1 cellular context compared by ENCODE assay signal in the genomic region with DNA sequence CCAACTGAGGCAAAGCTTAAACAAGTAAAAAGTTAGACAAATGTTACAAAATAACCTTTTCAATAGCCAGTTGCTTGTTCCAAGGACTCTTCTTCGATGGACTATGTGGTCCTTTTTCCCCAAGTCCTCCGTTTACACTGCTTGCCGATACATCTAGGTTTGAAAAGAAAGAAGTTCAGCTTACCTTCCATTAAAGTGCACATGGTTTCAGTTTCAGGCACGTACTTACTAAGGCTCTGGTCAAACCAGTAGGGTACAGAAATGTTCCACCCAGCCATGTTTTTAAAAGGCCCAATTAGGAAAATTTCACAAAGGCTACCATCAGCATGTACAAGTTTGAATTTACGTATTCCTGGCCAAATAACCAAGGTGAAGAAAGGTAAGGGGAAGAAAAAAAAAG.
A peak's percentile ranks its signal among the peaks of the same experiment; 100 is the strongest.
TF ChIP-seq lines count a peak whose summit lies in the region.

No MANE protein-coding gene starts in this region.

TF ChIP-seq in GM12878, 131 proteins besides CTCF, POLR2A, EP300 and RAD21 (continued from another document and continues in another):
- TF ChIP-seq, protein P1, sequence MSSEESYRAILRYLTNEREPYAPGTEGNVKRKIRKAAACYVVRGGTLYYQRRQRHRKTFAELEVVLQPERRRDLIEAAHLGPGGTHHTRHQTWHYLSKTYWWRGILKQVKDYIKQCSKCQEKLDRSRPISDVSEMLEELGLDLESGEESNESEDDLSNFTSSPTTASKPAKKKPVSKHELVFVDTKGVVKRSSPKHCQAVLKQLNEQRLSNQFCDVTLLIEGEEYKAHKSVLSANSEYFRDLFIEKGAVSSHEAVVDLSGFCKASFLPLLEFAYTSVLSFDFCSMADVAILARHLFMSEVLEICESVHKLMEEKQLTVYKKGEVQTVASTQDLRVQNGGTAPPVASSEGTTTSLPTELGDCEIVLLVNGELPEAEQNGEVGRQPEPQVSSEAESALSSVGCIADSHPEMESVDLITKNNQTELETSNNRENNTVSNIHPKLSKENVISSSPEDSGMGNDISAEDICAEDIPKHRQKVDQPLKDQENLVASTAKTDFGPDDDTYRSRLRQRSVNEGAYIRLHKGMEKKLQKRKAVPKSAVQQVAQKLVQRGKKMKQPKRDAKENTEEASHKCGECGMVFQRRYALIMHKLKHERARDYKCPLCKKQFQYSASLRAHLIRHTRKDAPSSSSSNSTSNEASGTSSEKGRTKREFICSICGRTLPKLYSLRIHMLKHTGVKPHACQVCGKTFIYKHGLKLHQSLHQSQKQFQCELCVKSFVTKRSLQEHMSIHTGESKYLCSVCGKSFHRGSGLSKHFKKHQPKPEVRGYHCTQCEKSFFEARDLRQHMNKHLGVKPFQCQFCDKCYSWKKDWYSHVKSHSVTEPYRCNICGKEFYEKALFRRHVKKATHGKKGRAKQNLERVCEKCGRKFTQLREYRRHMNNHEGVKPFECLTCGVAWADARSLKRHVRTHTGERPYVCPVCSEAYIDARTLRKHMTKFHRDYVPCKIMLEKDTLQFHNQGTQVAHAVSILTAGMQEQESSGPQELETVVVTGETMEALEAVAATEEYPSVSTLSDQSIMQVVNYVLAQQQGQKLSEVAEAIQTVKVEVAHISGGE (CRISPR knock-in tag; IDR thresholded peaks at IDR 0.05) = no peak
- TF ChIP-seq NFIC (IDR thresholded peaks at IDR 0.05; ENCODE audit: low read depth, low read length) (0 out of 2 replicates have a peak, but pooled peaks have one; percentile 3), NRF1 (conservative IDR thresholded peaks at IDR 0.05; ENCODE audit: low read depth, low read length) (no peak), POU2F2 (IDR thresholded peaks at IDR 0.05; ENCODE audit: borderline replicate concordance, low read depth, low read length) (no peak), YBX1 (IDR thresholded peaks at IDR 0.05) (0 out of 2 replicates have a peak, but pooled peaks have one; percentile 23), SP1 (IDR thresholded peaks at IDR 0.05; ENCODE audit: low read depth, low read length) (no peak), HCFC1 (IDR thresholded peaks at IDR 0.05; ENCODE audit: low read length) (no peak), IKZF1 (conservative IDR thresholded peaks at IDR 0.05) (no peak), EED (IDR thresholded peaks at IDR 0.05; ENCODE audit: low read depth) (no peak), SUZ12 (IDR thresholded peaks at IDR 0.05; ENCODE audit: unreplicated experiment) (no peak), RB1 (IDR thresholded peaks at IDR 0.05; ENCODE audit: borderline replicate concordance) (no peak), NR2C2 (IDR thresholded peaks at IDR 0.05; ENCODE audit: borderline replicate concordance, control insufficient read depth, insufficient read length, low read depth) (no peak), FOXK2 (IDR thresholded peaks at IDR 0.05) (no peak), DPF2 (IDR thresholded peaks at IDR 0.05) (no peak), NBN (IDR thresholded peaks at IDR 0.05) (peak; percentile 26; the same call in 1 of the 2 replicates), MEF2B (IDR thresholded peaks at IDR 0.05; ENCODE audit: partially characterized antibody, poor library complexity, severe bottlenecking) (no peak), GATAD2B (conservative IDR thresholded peaks at IDR 0.05; ENCODE audit: low read depth) (no peak), NR2F1 (conservative IDR thresholded peaks at IDR 0.05) (no peak), NFYA (IDR thresholded peaks at IDR 0.05; ENCODE audit: borderline replicate concordance, low read depth, low read length) (no peak), TCF3 (IDR thresholded peaks at IDR 0.05; ENCODE audit: borderline replicate concordance, insufficient read depth, low read depth, low read length) (no peak), RCOR1 (conservative IDR thresholded peaks at IDR 0.05; ENCODE audit: low read depth, low read length) (no peak), ZBED1 (IDR thresholded peaks at IDR 0.05; ENCODE audit: borderline replicate concordance) (no peak), SUPT20H (IDR thresholded peaks at IDR 0.05; ENCODE audit: borderline replicate concordance, control insufficient read depth, low read depth, low read length) (no peak), ZNF622 (IDR thresholded peaks at IDR 0.05) (no peak), IKZF2 (IDR thresholded peaks at IDR 0.05) (no peak), CEBPB (IDR thresholded peaks at IDR 0.05; ENCODE audit: borderline replicate concordance in 1 of 2, low read depth in 2 of 2, low read length in 2 of 2) (no peak), MXI1 (IDR thresholded peaks at IDR 0.05; ENCODE audit: low read depth, low read length) (peak; percentile 99), JUND (IDR thresholded peaks at IDR 0.05; ENCODE audit: low read depth, low read length) (no peak), CHD1 (IDR thresholded peaks at IDR 0.05; ENCODE audit: low read depth, low read length) (0 out of 2 replicates have a peak, but pooled peaks have one; percentile 48), YY1 (IDR thresholded peaks at IDR 0.05; ENCODE audit: low read depth, low read length) (peak; percentile 77), TBL1XR1 (IDR thresholded peaks at IDR 0.05; ENCODE audit: low read depth, low read length) (no peak), EGR1 (IDR thresholded peaks at IDR 0.05; ENCODE audit: borderline replicate concordance in 1 of 2, low read depth in 2 of 2, low read length in 2 of 2) (no peak), TCF7 (IDR thresholded peaks at IDR 0.05; ENCODE audit: borderline replicate concordance) (no peak)
- TF ChIP-seq, protein P2, sequence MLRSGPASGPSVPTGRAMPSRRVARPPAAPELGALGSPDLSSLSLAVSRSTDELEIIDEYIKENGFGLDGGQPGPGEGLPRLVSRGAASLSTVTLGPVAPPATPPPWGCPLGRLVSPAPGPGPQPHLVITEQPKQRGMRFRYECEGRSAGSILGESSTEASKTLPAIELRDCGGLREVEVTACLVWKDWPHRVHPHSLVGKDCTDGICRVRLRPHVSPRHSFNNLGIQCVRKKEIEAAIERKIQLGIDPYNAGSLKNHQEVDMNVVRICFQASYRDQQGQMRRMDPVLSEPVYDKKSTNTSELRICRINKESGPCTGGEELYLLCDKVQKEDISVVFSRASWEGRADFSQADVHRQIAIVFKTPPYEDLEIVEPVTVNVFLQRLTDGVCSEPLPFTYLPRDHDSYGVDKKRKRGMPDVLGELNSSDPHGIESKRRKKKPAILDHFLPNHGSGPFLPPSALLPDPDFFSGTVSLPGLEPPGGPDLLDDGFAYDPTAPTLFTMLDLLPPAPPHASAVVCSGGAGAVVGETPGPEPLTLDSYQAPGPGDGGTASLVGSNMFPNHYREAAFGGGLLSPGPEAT (IDR thresholded peaks at IDR 0.05; ENCODE audit: low read depth) = no peak
- TF ChIP-seq, protein P3, sequence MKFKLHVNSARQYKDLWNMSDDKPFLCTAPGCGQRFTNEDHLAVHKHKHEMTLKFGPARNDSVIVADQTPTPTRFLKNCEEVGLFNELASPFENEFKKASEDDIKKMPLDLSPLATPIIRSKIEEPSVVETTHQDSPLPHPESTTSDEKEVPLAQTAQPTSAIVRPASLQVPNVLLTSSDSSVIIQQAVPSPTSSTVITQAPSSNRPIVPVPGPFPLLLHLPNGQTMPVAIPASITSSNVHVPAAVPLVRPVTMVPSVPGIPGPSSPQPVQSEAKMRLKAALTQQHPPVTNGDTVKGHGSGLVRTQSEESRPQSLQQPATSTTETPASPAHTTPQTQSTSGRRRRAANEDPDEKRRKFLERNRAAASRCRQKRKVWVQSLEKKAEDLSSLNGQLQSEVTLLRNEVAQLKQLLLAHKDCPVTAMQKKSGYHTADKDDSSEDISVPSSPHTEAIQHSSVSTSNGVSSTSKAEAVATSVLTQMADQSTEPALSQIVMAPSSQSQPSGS (IDR thresholded peaks at IDR 0.05; ENCODE audit: low read length) = no peak
- TF ChIP-seq, protein P4, sequence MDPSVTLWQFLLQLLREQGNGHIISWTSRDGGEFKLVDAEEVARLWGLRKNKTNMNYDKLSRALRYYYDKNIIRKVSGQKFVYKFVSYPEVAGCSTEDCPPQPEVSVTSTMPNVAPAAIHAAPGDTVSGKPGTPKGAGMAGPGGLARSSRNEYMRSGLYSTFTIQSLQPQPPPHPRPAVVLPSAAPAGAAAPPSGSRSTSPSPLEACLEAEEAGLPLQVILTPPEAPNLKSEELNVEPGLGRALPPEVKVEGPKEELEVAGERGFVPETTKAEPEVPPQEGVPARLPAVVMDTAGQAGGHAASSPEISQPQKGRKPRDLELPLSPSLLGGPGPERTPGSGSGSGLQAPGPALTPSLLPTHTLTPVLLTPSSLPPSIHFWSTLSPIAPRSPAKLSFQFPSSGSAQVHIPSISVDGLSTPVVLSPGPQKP (IDR thresholded peaks at IDR 0.05; ENCODE audit: low read depth, low read length) = 0 out of 2 replicates have a peak, but pooled peaks have one; percentile 42
- TF ChIP-seq, protein P5, sequence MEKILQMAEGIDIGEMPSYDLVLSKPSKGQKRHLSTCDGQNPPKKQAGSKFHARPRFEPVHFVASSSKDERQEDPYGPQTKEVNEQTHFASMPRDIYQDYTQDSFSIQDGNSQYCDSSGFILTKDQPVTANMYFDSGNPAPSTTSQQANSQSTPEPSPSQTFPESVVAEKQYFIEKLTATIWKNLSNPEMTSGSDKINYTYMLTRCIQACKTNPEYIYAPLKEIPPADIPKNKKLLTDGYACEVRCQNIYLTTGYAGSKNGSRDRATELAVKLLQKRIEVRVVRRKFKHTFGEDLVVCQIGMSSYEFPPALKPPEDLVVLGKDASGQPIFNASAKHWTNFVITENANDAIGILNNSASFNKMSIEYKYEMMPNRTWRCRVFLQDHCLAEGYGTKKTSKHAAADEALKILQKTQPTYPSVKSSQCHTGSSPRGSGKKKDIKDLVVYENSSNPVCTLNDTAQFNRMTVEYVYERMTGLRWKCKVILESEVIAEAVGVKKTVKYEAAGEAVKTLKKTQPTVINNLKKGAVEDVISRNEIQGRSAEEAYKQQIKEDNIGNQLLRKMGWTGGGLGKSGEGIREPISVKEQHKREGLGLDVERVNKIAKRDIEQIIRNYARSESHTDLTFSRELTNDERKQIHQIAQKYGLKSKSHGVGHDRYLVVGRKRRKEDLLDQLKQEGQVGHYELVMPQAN (conservative IDR thresholded peaks at IDR 0.05) = peak; percentile 74; the same call in 1 of the 2 replicates
- TF ChIP-seq, protein P6, sequence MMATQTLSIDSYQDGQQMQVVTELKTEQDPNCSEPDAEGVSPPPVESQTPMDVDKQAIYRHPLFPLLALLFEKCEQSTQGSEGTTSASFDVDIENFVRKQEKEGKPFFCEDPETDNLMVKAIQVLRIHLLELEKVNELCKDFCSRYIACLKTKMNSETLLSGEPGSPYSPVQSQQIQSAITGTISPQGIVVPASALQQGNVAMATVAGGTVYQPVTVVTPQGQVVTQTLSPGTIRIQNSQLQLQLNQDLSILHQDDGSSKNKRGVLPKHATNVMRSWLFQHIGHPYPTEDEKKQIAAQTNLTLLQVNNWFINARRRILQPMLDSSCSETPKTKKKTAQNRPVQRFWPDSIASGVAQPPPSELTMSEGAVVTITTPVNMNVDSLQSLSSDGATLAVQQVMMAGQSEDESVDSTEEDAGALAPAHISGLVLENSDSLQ (IDR thresholded peaks at IDR 0.05) = no peak
- TF ChIP-seq, protein P7, sequence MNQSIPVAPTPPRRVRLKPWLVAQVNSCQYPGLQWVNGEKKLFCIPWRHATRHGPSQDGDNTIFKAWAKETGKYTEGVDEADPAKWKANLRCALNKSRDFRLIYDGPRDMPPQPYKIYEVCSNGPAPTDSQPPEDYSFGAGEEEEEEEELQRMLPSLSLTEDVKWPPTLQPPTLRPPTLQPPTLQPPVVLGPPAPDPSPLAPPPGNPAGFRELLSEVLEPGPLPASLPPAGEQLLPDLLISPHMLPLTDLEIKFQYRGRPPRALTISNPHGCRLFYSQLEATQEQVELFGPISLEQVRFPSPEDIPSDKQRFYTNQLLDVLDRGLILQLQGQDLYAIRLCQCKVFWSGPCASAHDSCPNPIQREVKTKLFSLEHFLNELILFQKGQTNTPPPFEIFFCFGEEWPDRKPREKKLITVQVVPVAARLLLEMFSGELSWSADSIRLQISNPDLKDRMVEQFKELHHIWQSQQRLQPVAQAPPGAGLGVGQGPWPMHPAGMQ (IDR thresholded peaks at IDR 0.05; ENCODE audit: borderline replicate concordance) = no peak
- TF ChIP-seq, protein P8, sequence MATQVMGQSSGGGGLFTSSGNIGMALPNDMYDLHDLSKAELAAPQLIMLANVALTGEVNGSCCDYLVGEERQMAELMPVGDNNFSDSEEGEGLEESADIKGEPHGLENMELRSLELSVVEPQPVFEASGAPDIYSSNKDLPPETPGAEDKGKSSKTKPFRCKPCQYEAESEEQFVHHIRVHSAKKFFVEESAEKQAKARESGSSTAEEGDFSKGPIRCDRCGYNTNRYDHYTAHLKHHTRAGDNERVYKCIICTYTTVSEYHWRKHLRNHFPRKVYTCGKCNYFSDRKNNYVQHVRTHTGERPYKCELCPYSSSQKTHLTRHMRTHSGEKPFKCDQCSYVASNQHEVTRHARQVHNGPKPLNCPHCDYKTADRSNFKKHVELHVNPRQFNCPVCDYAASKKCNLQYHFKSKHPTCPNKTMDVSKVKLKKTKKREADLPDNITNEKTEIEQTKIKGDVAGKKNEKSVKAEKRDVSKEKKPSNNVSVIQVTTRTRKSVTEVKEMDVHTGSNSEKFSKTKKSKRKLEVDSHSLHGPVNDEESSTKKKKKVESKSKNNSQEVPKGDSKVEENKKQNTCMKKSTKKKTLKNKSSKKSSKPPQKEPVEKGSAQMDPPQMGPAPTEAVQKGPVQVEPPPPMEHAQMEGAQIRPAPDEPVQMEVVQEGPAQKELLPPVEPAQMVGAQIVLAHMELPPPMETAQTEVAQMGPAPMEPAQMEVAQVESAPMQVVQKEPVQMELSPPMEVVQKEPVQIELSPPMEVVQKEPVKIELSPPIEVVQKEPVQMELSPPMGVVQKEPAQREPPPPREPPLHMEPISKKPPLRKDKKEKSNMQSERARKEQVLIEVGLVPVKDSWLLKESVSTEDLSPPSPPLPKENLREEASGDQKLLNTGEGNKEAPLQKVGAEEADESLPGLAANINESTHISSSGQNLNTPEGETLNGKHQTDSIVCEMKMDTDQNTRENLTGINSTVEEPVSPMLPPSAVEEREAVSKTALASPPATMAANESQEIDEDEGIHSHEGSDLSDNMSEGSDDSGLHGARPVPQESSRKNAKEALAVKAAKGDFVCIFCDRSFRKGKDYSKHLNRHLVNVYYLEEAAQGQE (IDR thresholded peaks at IDR 0.05; ENCODE audit: low read depth, low read length) = no peak
- TF ChIP-seq, protein P9, sequence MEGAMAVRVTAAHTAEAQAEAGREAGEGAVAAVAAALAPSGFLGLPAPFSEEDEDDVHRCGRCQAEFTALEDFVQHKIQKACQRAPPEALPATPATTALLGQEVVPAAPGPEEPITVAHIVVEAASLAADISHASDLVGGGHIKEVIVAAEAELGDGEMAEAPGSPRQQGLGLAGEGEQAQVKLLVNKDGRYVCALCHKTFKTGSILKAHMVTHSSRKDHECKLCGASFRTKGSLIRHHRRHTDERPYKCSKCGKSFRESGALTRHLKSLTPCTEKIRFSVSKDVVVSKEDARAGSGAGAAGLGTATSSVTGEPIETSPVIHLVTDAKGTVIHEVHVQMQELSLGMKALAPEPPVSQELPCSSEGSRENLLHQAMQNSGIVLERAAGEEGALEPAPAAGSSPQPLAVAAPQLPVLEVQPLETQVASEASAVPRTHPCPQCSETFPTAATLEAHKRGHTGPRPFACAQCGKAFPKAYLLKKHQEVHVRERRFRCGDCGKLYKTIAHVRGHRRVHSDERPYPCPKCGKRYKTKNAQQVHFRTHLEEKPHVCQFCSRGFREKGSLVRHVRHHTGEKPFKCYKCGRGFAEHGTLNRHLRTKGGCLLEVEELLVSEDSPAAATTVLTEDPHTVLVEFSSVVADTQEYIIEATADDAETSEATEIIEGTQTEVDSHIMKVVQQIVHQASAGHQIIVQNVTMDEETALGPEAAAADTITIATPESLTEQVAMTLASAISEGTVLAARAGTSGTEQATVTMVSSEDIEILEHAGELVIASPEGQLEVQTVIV (IDR thresholded peaks at IDR 0.05; ENCODE audit: borderline replicate concordance, partially characterized antibody) = no peak
